ENCODE assay signal across 8 cellular contexts in genomic region chr7:143288836-143289235, GRCh38. TPM values are rescaled to one million over a fixed set of nuclear protein-coding genes. Genes with fewer than 3 reads are reported as not detected.
DNase-seq lines count a peak whose midpoint lies in the region; ATAC-seq and TF ChIP-seq lines count a peak whose summit lies in the region.

No MANE protein-coding gene starts in this region.

- H3K27ac Mint-ChIP-seq in nephron: peak overlapping the region; percentile 93 to 96 (median 95)

- H3K27me3 ChIP-seq in dorsolateral prefrontal cortex: no peaks in the 10 kb centered on the region

- TF ChIP-seq POLR2A in NB4 (IDR thresholded peaks at IDR 0.05; ENCODE audit: extremely low read depth, insufficient read length): no peak

- H3K36me3 Mint-ChIP-seq in nephron (ENCODE audit: low read depth): peaks cover 29% of the 10 kb centered on the region

- no peak for ATAC-seq in HG03442 (IDR thresholded peaks at IDR 0.05; ENCODE audit: unreplicated experiment)

- H3K27me3 Mint-ChIP-seq in nephron (ENCODE audit: low read depth): no peaks in the 10 kb centered on the region

- DNase-seq in NCI-H1092 treated with DMSO at 0.1 percent for 48 hours (lab: John Stamatoyannopoulos, UW): peak; percentile 45
- DNase-seq in NCI-H1092 (lab: John Stamatoyannopoulos, UW): no peak
- DNase-seq in NB4 (ENCODE audit: low read depth): peak; percentile 44
- DNase-seq in dorsolateral prefrontal cortex: no peak
- DNase-seq in SIG-M5 (lab: John Stamatoyannopoulos, UW): no peak
- DNase-seq in NOMO-1 treated with dmso at 0.1 percent for 144 hours (lab: John Stamatoyannopoulos, UW; ENCODE audit: unreplicated experiment): no peak

- peaks cover 4% of the 10 kb centered on the region for H3K9me3 Mint-ChIP-seq in nephron

- peak overlapping the region; percentile 95 to 99 (median 96) for H3K4me3 Mint-ChIP-seq in nephron

- no peak for TF ChIP-seq CTCF in NB4 (IDR thresholded peaks at IDR 0.05; ENCODE audit: low read depth, low read length)
- no peak for TF ChIP-seq CTCF in dorsolateral prefrontal cortex (IDR thresholded peaks at IDR 0.05 in 54 of 56, conservative IDR thresholded peaks at IDR 0.05 in 2 of 56; ENCODE audit: low read depth in 1 of 56, partially characterized antibody in 56 of 56)
- no peak for TF ChIP-seq CTCF in nephron (IDR thresholded peaks at IDR 0.05; ENCODE audit: unreplicated experiment in 3 of 3)

- peak overlapping the region; percentile 100 for H3K4me3 ChIP-seq in NB4 (ENCODE audit: low read depth, low read length)
- H3K4me3 ChIP-seq in dorsolateral prefrontal cortex: peak overlapping the region; percentile 62 to 100 (median 98)

- H3K27ac ChIP-seq in dorsolateral prefrontal cortex: peak overlapping the region in 58 of 59 donors; percentile 72 to 98 (median 95)

- H3K4me1 Mint-ChIP-seq in nephron: peaks cover 50% of the 10 kb centered on the region

- intact Hi-C loops in dorsolateral prefrontal cortex (cut with DNase I): loop anchor here (1.0 to 5.0 kb wide), 6 partner anchors 10 to 437 kb away; partner anchors contain the start of genes FAM131B (in 1 of the 2), GSTK1 (in 1 of the 2) and ZYX (in 1 of the 2)

RNA-seq across cellular contexts. Expression of gene CASP2, which starts 0.7 kb away (rescaled TPM):
- total RNA-seq in dorsolateral prefrontal cortex: 10 to 100 TPM; 10.0 to 28.4 (median 18.1) TPM

RNA-seq across cellular contexts. Expression of gene TMEM139, which starts 4.1 kb away (rescaled TPM):
- 10 to 100 TPM in 2 of 120 experiments, 1 to 10 TPM in 93, under 1 TPM in 21, not detected in 4; 0.32 to 13.2 (median 2.1) TPM for total RNA-seq in dorsolateral prefrontal cortex

RNA-seq across cellular contexts. Expression of gene GSTK1, which starts 25.6 kb away (rescaled TPM):
- 100 to 1,000 TPM in 10 of 120 experiments, 10 to 100 TPM in 110; 60.1 to 106 (median 86.5) TPM for total RNA-seq in dorsolateral prefrontal cortex

RNA-seq across cellular contexts. Expression of gene CLCN1, which starts 27.1 kb away (rescaled TPM):
- total RNA-seq in dorsolateral prefrontal cortex: under 1 TPM in 20 of 120 experiments, not detected in 100; 0.10 to 0.43 (median 0.18) TPM

Comparison
In these comparisons a context has a peak if more than half of its experiments do, and no peak if none do; other contexts are left out.
1. DNase-seq: peak in NCI-H1092 treated with DMSO at 0.1 percent for 48 hours (single experiment) and NB4 (single experiment); none in NCI-H1092 (single experiment), dorsolateral prefrontal cortex (0 of 10), SIG-M5 (single experiment) and NOMO-1 treated with dmso at 0.1 percent for 144 hours (single experiment).